ENCODE assay signal across 9 cellular contexts in the genomic region with DNA sequence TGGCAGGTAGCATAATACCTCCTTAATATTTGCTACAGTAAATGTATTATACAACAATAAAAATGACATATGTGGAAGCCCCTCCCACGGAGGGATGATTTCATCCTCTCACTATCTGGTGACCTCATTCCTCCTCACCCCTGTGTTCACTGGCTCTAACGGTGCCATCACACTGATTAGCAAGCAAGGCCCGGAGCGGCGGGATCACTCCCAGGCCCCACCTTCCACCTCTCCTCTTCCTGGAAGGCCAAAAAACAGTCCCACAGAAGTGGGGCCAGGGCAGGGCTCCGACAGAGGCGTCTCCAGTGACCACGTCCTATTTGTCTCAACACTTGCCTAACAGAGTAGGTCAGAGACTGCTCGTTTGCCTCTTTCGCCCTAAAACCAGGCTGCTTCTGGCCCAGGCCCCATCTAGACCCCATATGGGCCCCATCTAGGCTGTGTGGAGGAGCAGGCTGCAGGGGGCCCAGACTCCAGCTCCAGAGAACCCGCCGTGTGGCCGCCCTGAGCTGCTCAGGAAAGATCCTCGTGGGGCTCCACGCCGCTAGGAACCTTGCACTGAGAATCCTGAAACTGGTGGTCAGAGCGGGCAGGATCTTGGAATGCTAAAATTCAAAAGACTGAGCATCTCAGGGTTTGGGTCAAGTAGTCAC. TPM values are rescaled to one million over a fixed set of nuclear protein-coding genes. Genes with fewer than 3 reads are reported as not detected.
DNase-seq lines count a peak whose midpoint lies in the region; ATAC-seq, FAIRE-seq and TF ChIP-seq lines count a peak whose summit lies in the region.
"Had no signal": no experiment of that assay in that cellular context is flagged by ENCODE, and none has a peak within 500 bp of the region (broad histone marks: within the 10 kb centered on the region; RNA-seq: fewer than 3 reads in every experiment).

No MANE protein-coding gene starts in this region.

- CTCF ChIA-PET in K562 (lab: Yijun Ruan, JAX; ENCODE audit: low intra/inter-chr PET ratio): no interaction called here

- no peak overlapping the region for H4K5ac ChIP-seq in mesendoderm (ENCODE audit: low read length)

- H3K4me3 ChIP-seq in GM23248 (no peak overlapping the region), K562 (peak overlapping the region; percentile 90), mesendoderm (ENCODE audit: low read length) (no peak overlapping the region), thoracic aorta (peak overlapping the region; percentile 23), kidney (ENCODE audit: low read length in 2 of 2) (no peak overlapping the region)

- H3F3A ChIP-seq in GM23248 (ENCODE audit: insufficient read depth): peaks cover 47% of the 10 kb centered on the region

- peak; percentile 83 for TF ChIP-seq EP300 in K562 (IDR thresholded peaks at IDR 0.05; ENCODE audit: low read length)

- no peaks in the 10 kb centered on the region for H3K27me3 Mint-ChIP-seq in T-helper 1 cell treated with Interleukin-12 subunit alpha and Interleukin-12 subunit beta and Interleukin-4 antibody, amounts not matched to agents 30 μg/mL and 1 μg/mL, for 36 hours (ENCODE audit: low read depth)

- no peak overlapping the region for H3K23ac ChIP-seq in mesendoderm (ENCODE audit: low read length)

- peak in 1 of 2 experiments; percentile 7; a peak in 1 of 4 replicates for TF ChIP-seq RAD21 in K562 (CRISPR knock-in tag; conservative IDR thresholded peaks at IDR 0.05 in 1 of 2, IDR thresholded peaks at IDR 0.05 in 1 of 2)

- WGBS in GM23248 (ENCODE audit: low coverage in 1 of 2, low lambda C conversion rate in 2 of 2, missing lambda C conversion rate in 2 of 2), 2 experiments: 36 to 40% methylated on average over 17 of the region's 17 CpGs
- 1% methylated on average over 17 of the region's 17 CpGs for WGBS in K562 (ENCODE audit: insufficient coverage, low coverage, missing lambda C conversion rate)
- no CpG with 5 or more reads among the region's 17 CpGs for WGBS in mesendoderm (ENCODE audit: extremely low coverage, insufficient coverage, low lambda C conversion rate)

- no peak overlapping the region for H3K4ac ChIP-seq in mesendoderm (ENCODE audit: low read depth, low read length)

- BruUV-seq in K562 (replicated peaks; lab: Mats Ljungman, UMichigan): no TSS peak

- peaks cover 56% of the 10 kb centered on the region for H3K36me3 Mint-ChIP-seq in T-helper 1 cell treated with Interleukin-12 subunit alpha and Interleukin-12 subunit beta and Interleukin-4 antibody, amounts not matched to agents 30 μg/mL and 1 μg/mL, for 36 hours (ENCODE audit: low read depth)

- H4K20me1 ChIP-seq in GM23248 (ENCODE audit: insufficient read depth) (no peaks in the 10 kb centered on the region), K562 (replicated peaks; ENCODE audit: control insufficient read depth, insufficient read depth, low read length) (no peaks in the 10 kb centered on the region)

- no peak for TF ChIP-seq CTCF in K562 (IDR thresholded peaks at IDR 0.05 in 2 of 3, conservative IDR thresholded peaks at IDR 0.05 in 1 of 3; ENCODE audit: insufficient read depth in 2 of 3, low read depth in 1 of 3, low read length in 3 of 3)
- no peak for TF ChIP-seq CTCF in thoracic aorta (IDR thresholded peaks at IDR 0.05)
- no peak for TF ChIP-seq CTCF in kidney (IDR thresholded peaks at IDR 0.05; ENCODE audit: borderline replicate concordance, extremely low read depth, insufficient read depth)

- H3K9me3 Mint-ChIP-seq in T-helper 1 cell treated with Interleukin-12 subunit alpha and Interleukin-12 subunit beta and Interleukin-4 antibody, amounts not matched to agents 30 μg/mL and 1 μg/mL, for 36 hours: no peaks in the 10 kb centered on the region

- H2BK120ac ChIP-seq in mesendoderm (ENCODE audit: low read depth, low read length): no peak overlapping the region

- H3K4me1 Mint-ChIP-seq in T-helper 1 cell treated with Interleukin-12 subunit alpha and Interleukin-12 subunit beta and Interleukin-4 antibody, amounts not matched to agents 30 μg/mL and 1 μg/mL, for 36 hours (ENCODE audit: low read depth): peaks cover 54% of the 10 kb centered on the region

- no peaks in the 10 kb centered on the region for H3K9me2 ChIP-seq in GM23248 (ENCODE audit: insufficient read depth)

- FAIRE-seq in K562 (lab: Jason Lieb, UNC): peak; percentile 97
- FAIRE-seq in kidney (lab: Jason Lieb, UNC): no peak

- peak overlapping the region; percentile 100 for H3K4me3 Mint-ChIP-seq in T-helper 1 cell treated with Interleukin-12 subunit alpha and Interleukin-12 subunit beta and Interleukin-4 antibody, amounts not matched to agents 30 μg/mL and 1 μg/mL, for 36 hours

- peak overlapping the region; percentile 38 for H3K56ac ChIP-seq in mesendoderm (ENCODE audit: low read length)

- H2AFZ ChIP-seq in GM23248 (0 out of 2 replicates have a peak overlapping the region, but pooled peaks have one; percentile 2), K562 (ENCODE audit: low read depth, low read length) (peak overlapping the region; percentile 53)

- intact Hi-C loops in K562 (cut with micrococcal nuclease) (loop anchor here (1.0 to 5.0 kb wide), 2 partner anchors 11 to 62 kb away; no protein-coding TSS in a partner anchor), kidney (cut with DNase I) (no loop called here)

- no peak overlapping the region for H2AK5ac ChIP-seq in mesendoderm (ENCODE audit: low read length)

- no peaks in the 10 kb centered on the region for H3K36me3 ChIP-seq in GM23248 (ENCODE audit: low read depth)
- peaks cover 12% of the 10 kb centered on the region; the same call in 2 of the 3 replicates for H3K36me3 ChIP-seq in K562 (ENCODE audit: control insufficient read depth, insufficient read depth, low read length)
- no peaks in the 10 kb centered on the region for H3K36me3 ChIP-seq in mesendoderm (ENCODE audit: control insufficient read depth, insufficient read depth, low read length)
- H3K36me3 ChIP-seq in thoracic aorta: no peaks in the 10 kb centered on the region
- H3K36me3 ChIP-seq in kidney (ENCODE audit: control insufficient read depth in 1 of 2, insufficient read depth in 2 of 2, low read length in 2 of 2): no peaks in the 10 kb centered on the region

- H3K27me3 ChIP-seq in GM23248 (replicated peaks; ENCODE audit: insufficient read depth): no peaks in the 10 kb centered on the region
- H3K27me3 ChIP-seq in K562 (ENCODE audit: control insufficient read depth in 2 of 2, insufficient read depth in 2 of 2, low read length in 2 of 2): no peaks in the 10 kb centered on the region
- H3K27me3 ChIP-seq in mesendoderm (ENCODE audit: insufficient read depth, low read length, poor library complexity): no peaks in the 10 kb centered on the region
- no peaks in the 10 kb centered on the region for H3K27me3 ChIP-seq in thoracic aorta (replicated peaks; ENCODE audit: insufficient read depth)

- POLR2A ChIA-PET in K562 (lab: Yijun Ruan, JAX): interaction anchor here (0.6 to 7.4 kb wide), 6 partner anchors 10 to 634 kb away, joined by 3 to 69 read pairs (median 5); a partner anchor contains a TSS

- ATAC-seq in K562: peak; percentile 84
- ATAC-seq in thoracic aorta (ENCODE audit: insufficient number of reproducible peaks, low FRiP score, low read depth): no peak
- ATAC-seq in GM19023 (IDR thresholded peaks at IDR 0.05; ENCODE audit: unreplicated experiment): no peak

- peak; percentile 94 for TF ChIP-seq POLR2A in K562 (conservative IDR thresholded peaks at IDR 0.05)

- DNase-seq in GM23248 (peak; percentile 96), K562 (ENCODE audit: extremely low read depth in 1 of 4, low spot score in 3 of 4) (peak; percentile 83 to 97 (median 87)), mesendoderm (peak; percentile 88), thoracic aorta (ENCODE audit: low spot score) (no peak), kidney (no peak), putamen (ENCODE audit: low spot score) (no peak)

- H3K4me1 ChIP-seq in GM23248 (ENCODE audit: insufficient read depth): peaks cover 36% of the 10 kb centered on the region
- H3K4me1 ChIP-seq in K562 (replicated peaks in 1 of 2; ENCODE audit: control insufficient read depth in 2 of 2, insufficient read depth in 2 of 2, low read length in 2 of 2): peaks cover 59 to 60% of the 10 kb centered on the region in 2 experiments
- H3K4me1 ChIP-seq in mesendoderm (ENCODE audit: control insufficient read depth, low read depth, low read length): no peaks in the 10 kb centered on the region
- peaks cover 6 to 9% of the 10 kb centered on the region in 2 donors for H3K4me1 ChIP-seq in thoracic aorta (ENCODE audit: control insufficient read depth in 1 of 2, low read depth in 2 of 2)
- peaks cover 3 to 8% of the 10 kb centered on the region in 2 donors for H3K4me1 ChIP-seq in kidney (ENCODE audit: control insufficient read depth in 1 of 2, insufficient read depth in 1 of 2, low read depth in 1 of 2, low read length in 2 of 2)

- H3K18ac ChIP-seq in mesendoderm (ENCODE audit: low read length): peak overlapping the region; percentile 69

- no peak overlapping the region for H2BK15ac ChIP-seq in mesendoderm (replicated peaks; ENCODE audit: low read depth)

- no peaks in the 10 kb centered on the region for H3K9me1 ChIP-seq in K562 (ENCODE audit: control insufficient read depth, insufficient read depth, low read length)

- H4K8ac ChIP-seq in mesendoderm (ENCODE audit: low read depth, low read length): no peak overlapping the region

- peak overlapping the region; percentile 100 for H3K27ac Mint-ChIP-seq in T-helper 1 cell treated with Interleukin-12 subunit alpha and Interleukin-12 subunit beta and Interleukin-4 antibody, amounts not matched to agents 30 μg/mL and 1 μg/mL, for 36 hours

- H3K27ac ChIP-seq in GM23248 (peak overlapping the region; percentile 87), K562 (ENCODE audit: extremely low read depth, low read depth, low read length) (peak overlapping the region; percentile 96), mesendoderm (ENCODE audit: low read depth, low read length) (no peak overlapping the region), thoracic aorta (peak overlapping the region in 1 of 2 donors; percentile 41), kidney (ENCODE audit: low read depth in 2 of 2, low read length in 2 of 2) (no peak overlapping the region)

- H3K9me3 ChIP-seq in GM23248 (ENCODE audit: low read depth): no peaks in the 10 kb centered on the region
- H3K9me3 ChIP-seq in K562 (replicated peaks; ENCODE audit: control insufficient read depth, insufficient read depth, low read depth, low read length): no peaks in the 10 kb centered on the region
- no peaks in the 10 kb centered on the region for H3K9me3 ChIP-seq in thoracic aorta
- no peaks in the 10 kb centered on the region for H3K9me3 ChIP-seq in kidney (ENCODE audit: control insufficient read depth in 1 of 2, low read length in 2 of 2)

- H3K79me1 ChIP-seq in mesendoderm (ENCODE audit: low read length): no peaks in the 10 kb centered on the region

- no peak overlapping the region for H2BK5ac ChIP-seq in mesendoderm (ENCODE audit: low read length)

- H3K9ac ChIP-seq in GM23248 (peak overlapping the region; percentile 69), K562 (ENCODE audit: insufficient read depth in 1 of 2, low read depth in 2 of 2, low read length in 2 of 2) (peak overlapping the region; percentile 98 to 100), mesendoderm (ENCODE audit: low read length) (no peak overlapping the region), kidney (ENCODE audit: low read length in 2 of 2) (no peak overlapping the region)

- H3K79me2 ChIP-seq in GM23248 (ENCODE audit: insufficient read depth) (no peaks in the 10 kb centered on the region), K562 (ENCODE audit: control insufficient read depth, insufficient read depth, low read length) (peaks cover 51% of the 10 kb centered on the region), mesendoderm (ENCODE audit: control insufficient read depth, insufficient read depth, low read length) (no peaks in the 10 kb centered on the region)

- in situ Hi-C loops in GM23248 (cut with MboI) (no loop called here), K562 (cut with MboI) (no loop called here)

- H3K4me2 ChIP-seq in GM23248 (ENCODE audit: unreplicated experiment) (peak overlapping the region; percentile 47), K562 (ENCODE audit: insufficient read depth, low read length) (peak overlapping the region; percentile 98), mesendoderm (ENCODE audit: low read length) (no peak overlapping the region)

RNA-seq across cellular contexts. Expression of a gene that starts 3.7 kb away (rescaled TPM):
- 4.4 and 6.1 TPM in 2 replicates for total RNA-seq in GM23248 (2014; rRNA removed; shearing (Covaris generic))
- polyA plus RNA-seq in GM23248 (2016; fragmentation: Nextera tagmentation; extraction: Ambion mirVana): 6.2 and 6.7 TPM in 2 replicates
- 0.35 and 0.79 TPM in 2 replicates for total RNA-seq in K562 (2011; cell fraction: chromatin; rRNA removed; ENCODE audit: low replicate concordance)
- total RNA-seq in K562 (2011; cell fraction: nucleolus; rRNA removed): 1.1 and 1.5 TPM in 2 replicates
- 0.59 and 0.69 TPM in 2 replicates for total RNA-seq in K562 (2011; cell fraction: nucleoplasm; rRNA removed)
- 1.7 and 3.4 TPM in 2 replicates for total RNA-seq in K562 (2014; rRNA removed)
- total RNA-seq in K562 (2014; rRNA removed; fragmentation: Illumina TruSeq; extraction: Trizol): 0.54 and 0.76 TPM in 2 replicates
- total RNA-seq in K562 (2015; rRNA removed; fragmentation: Illumina TruSeq; extraction: Trizol): 10.2 TPM in 2 replicates
- total RNA-seq in K562 (2021): 2.2 and 2.5 TPM in 2 replicates
- polyA plus RNA-seq in K562 (2011; rRNA removed): 1.4 and 1.6 TPM in 2 replicates
- 1.9 and 6.8 TPM in 2 replicates for polyA plus RNA-seq in K562 (2011; cell fraction: cytosol; rRNA removed)
- 0.60 and 0.92 TPM in 2 replicates for polyA plus RNA-seq in K562 (2011; cell fraction: nucleus; rRNA removed)
- 9.4 and 9.9 TPM in 2 replicates for polyA plus RNA-seq in K562 (2012)
- polyA plus RNA-seq in K562 (2014; fragmentation: Illumina TruSeq; extraction: Trizol): 3.3 and 3.9 TPM in 2 replicates
- polyA plus RNA-seq in K562 (2014; fragmentation: Nextera tagmentation; extraction: Ambion mirVana): under 1 TPM; 0.22 to 0.34 TPM
- 1.2 and 2.8 TPM in 2 replicates for polyA plus RNA-seq in K562 (2014; rRNA removed)
- polyA minus RNA-seq in K562 (2011; rRNA and poly(A)+ RNA removed): 0.48 and 1.1 TPM in 2 replicates
- 0.91 and 0.95 TPM in 2 replicates for polyA minus RNA-seq in K562 (2011; cell fraction: cytosol; rRNA and poly(A)+ RNA removed)
- 0.27 and 0.44 TPM in 2 replicates for polyA minus RNA-seq in K562 (2011; cell fraction: nucleus; rRNA and poly(A)+ RNA removed)
- polyA plus RNA-seq in mesendoderm (2013, experiment 1 of 2): 0.03 TPM
- 0.11 TPM for polyA plus RNA-seq in mesendoderm (2013, experiment 2 of 2)
- 10 to 100 TPM; 14.3 to 17.3 TPM for total RNA-seq in thoracic aorta
- total RNA-seq in kidney: 14.3 TPM
- 3.7 TPM for polyA plus RNA-seq in kidney (ENCODE audit: insufficient read depth, low read depth, low replicate concordance)

RNA-seq across cellular contexts. Expression of a gene that starts 32.1 kb away (rescaled TPM):
- total RNA-seq in GM23248 (2014; rRNA removed; shearing (Covaris generic)): 58.6 and 93.2 TPM in 2 replicates
- polyA plus RNA-seq in GM23248 (2016; fragmentation: Nextera tagmentation; extraction: Ambion mirVana) (55.5 and 58.1 TPM in 2 replicates), K562 (2011; rRNA removed) (not detected in 2 replicates), K562 (2014; fragmentation: Illumina TruSeq; extraction: Trizol) (not detected in 2 replicates), K562 (2014; fragmentation: Nextera tagmentation; extraction: Ambion mirVana) (not detected), K562 (2014; rRNA removed) (not detected in 2 replicates), kidney (ENCODE audit: insufficient read depth, low read depth, low replicate concordance) (4.1 TPM)
- total RNA-seq in K562 (2011; cell fraction: chromatin; rRNA removed; ENCODE audit: low replicate concordance): not detected in 2 replicates
- not detected in 2 replicates for total RNA-seq in K562 (2011; cell fraction: nucleolus; rRNA removed)
- total RNA-seq in K562 (2011; cell fraction: nucleoplasm; rRNA removed): not detected in 2 replicates
- total RNA-seq in K562 (2014; rRNA removed) (not detected in 2 replicates), K562 (2014; rRNA removed; fragmentation: Illumina TruSeq; extraction: Trizol) (not detected in 2 replicates), K562 (2015; rRNA removed; fragmentation: Illumina TruSeq; extraction: Trizol) (not detected in 2 replicates), K562 (2021) (0.18 TPM in 1 of 2 replicates, not detected in the other), thoracic aorta (1 to 10 TPM; 4.1 to 4.6 TPM), kidney (15.8 TPM)
- polyA plus RNA-seq in K562 (2011; cell fraction: cytosol; rRNA removed): 0.01 TPM in 1 of 2 replicates, not detected in the other
- polyA plus RNA-seq in K562 (2011; cell fraction: nucleus; rRNA removed): not detected in 2 replicates
- polyA plus RNA-seq in K562 (2012): 0.11 TPM in 1 of 2 replicates, not detected in the other
- polyA minus RNA-seq in K562 (2011; rRNA and poly(A)+ RNA removed): not detected in 2 replicates
- polyA minus RNA-seq in K562 (2011; cell fraction: cytosol; rRNA and poly(A)+ RNA removed): not detected in 2 replicates
- not detected in 2 replicates for polyA minus RNA-seq in K562 (2011; cell fraction: nucleus; rRNA and poly(A)+ RNA removed)
- 0.14 TPM for polyA plus RNA-seq in mesendoderm (2013, experiment 1 of 2)
- polyA plus RNA-seq in mesendoderm (2013, experiment 2 of 2): 0.13 TPM
- polyA plus RNA-seq: neural cell had no signal

Comparison
In these comparisons a context has a peak if more than half of its experiments do, and no peak if none do; other contexts are left out.
1. DNase-seq: peak in GM23248 (single experiment), K562 (4 of 4) and mesendoderm (single experiment); none in thoracic aorta (single experiment), kidney (single experiment) and putamen (single experiment).
2. H3K27ac ChIP-seq: peak in GM23248 (single experiment) and K562 (single experiment); none in mesendoderm (single experiment) and kidney (0 of 2).
3. H3K4me3 ChIP-seq: peak in K562 (single experiment) and thoracic aorta (single experiment); none in GM23248 (single experiment), mesendoderm (single experiment) and kidney (0 of 2).
4. H3K9ac ChIP-seq: peak in GM23248 (single experiment) and K562 (2 of 2); none in mesendoderm (single experiment) and kidney (0 of 2).
5. RNA of a gene that starts 32.1 kb away (total RNA-seq): 58.6 to 93.2 TPM in GM23248, 15.8 TPM in kidney (single experiment) and 4.1 to 4.6 TPM in thoracic aorta; 0.18 TPM in K562; every median in the first group is over 4 times any median in the second.